21 cellular contexts compared by ENCODE assay signal in genomic region chr1:211344335-211344664, GRCh38. TPM values are rescaled to one million over a fixed set of nuclear protein-coding genes. Genes with fewer than 3 reads are reported as not detected.
A peak's percentile ranks its signal among the peaks of the same experiment; 100 is the strongest.
DNase-seq lines count a peak whose midpoint lies in the region; ATAC-seq and TF ChIP-seq lines count a peak whose summit lies in the region.
"Had no signal": no experiment of that assay in that cellular context is flagged by ENCODE, and none has a peak within 500 bp of the region (broad histone marks: within the 10 kb centered on the region; RNA-seq: fewer than 3 reads in every experiment).

No MANE protein-coding gene starts in this region.

- intact Hi-C loops in head of caudate nucleus (cut with DNase I) = no loop called here

- H3K4me1 Mint-ChIP-seq in stimulated activated naive CD8-positive, alpha-beta T cell treated with anti-CD3 and anti-CD28 coated beads, Interleukin-15, amount 100 ng/mL, for 72 hours = peaks cover 84% of the 10 kb centered on the region

- no peaks in the 10 kb centered on the region for H3K27me3 ChIP-seq in osteoblast (ENCODE audit: insufficient read depth, low read length)
- H3K27me3 ChIP-seq: colonic mucosa, MG63, right lobe of liver had no signal

- H3K27ac Mint-ChIP-seq in stimulated activated naive CD8-positive, alpha-beta T cell treated with anti-CD3 and anti-CD28 coated beads, Interleukin-15, amount 100 ng/mL, for 72 hours = no peak overlapping the region

- H3K27ac ChIP-seq in osteoblast (ENCODE audit: low read depth, low read length) = no peak overlapping the region
- H3K27ac ChIP-seq: C4-2B, colonic mucosa, right lobe of liver had no signal

- H4K20me1 ChIP-seq in osteoblast (ENCODE audit: insufficient read depth, low read length) = peaks cover 15% of the 10 kb centered on the region

- no peak for DNase-seq in stimulated activated naive CD8-positive, alpha-beta T cell treated with anti-CD3 and anti-CD28 coated beads, Interleukin-15, amount 100 ng/mL, for 72 hours
- no peak for DNase-seq in stimulated activated naive CD8-positive, alpha-beta T cell treated with anti-CD3 and anti-CD28 coated beads, Interleukin-15, Interleukin-2, amounts not matched to agents 100 U/mL and 50 U/mL, for 24 hours
- peak; percentile 22 for DNase-seq in amniotic epithelial cell (ENCODE audit: low read depth)
- peak; percentile 31 for DNase-seq in iris pigment epithelial cell (ENCODE audit: low read depth)
- DNase-seq in osteoblast (ENCODE audit: insufficient read length, low spot score, missing footprints) = no peak
- DNase-seq in head of caudate nucleus = no peak
- DNase-seq in effector CD4-positive, alpha-beta T cell = no peak
- DNase-seq: activated CD8-positive, alpha-beta memory T cell treated with anti-CD3 and anti-CD28 coated beads for 24 hours; colonic mucosa; H7; MG63; NCI-H1436; NCI-H2171 treated with DMSO at 0.1 percent for 48 hours; posterior cingulate gyrus; right lobe of liver; SK-N-SH had no signal

- H3K4me3 ChIP-seq in osteoblast (ENCODE audit: insufficient read depth, low read length) = no peak overlapping the region
- H3K4me3 ChIP-seq: colonic mucosa, MG63, right lobe of liver had no signal

- no peaks in the 10 kb centered on the region for H3K27me3 Mint-ChIP-seq in stimulated activated naive CD8-positive, alpha-beta T cell treated with anti-CD3 and anti-CD28 coated beads, Interleukin-15, amount 100 ng/mL, for 72 hours
- H3K27me3 Mint-ChIP-seq: natural killer cell treated with Interleukin-12 subunit alpha and Interleukin-12 subunit beta and Interleukin-15 and Interleukin-18, amount 100 ng/mL, for 72 hours had no signal

- no peak overlapping the region for H3K4me3 Mint-ChIP-seq in stimulated activated naive CD8-positive, alpha-beta T cell treated with anti-CD3 and anti-CD28 coated beads, Interleukin-15, amount 100 ng/mL, for 72 hours
- H3K4me3 Mint-ChIP-seq: natural killer cell treated with Interleukin-12 subunit alpha and Interleukin-12 subunit beta and Interleukin-15 and Interleukin-18, amount 100 ng/mL, for 72 hours; T-helper 2 cell treated with Interferon-gamma antibody and Interleukin-4, amounts not matched to agents 5 μg/mL and 100 μg/mL, for 36 hours had no signal

- no peaks in the 10 kb centered on the region for H3K36me3 ChIP-seq in osteoblast (ENCODE audit: insufficient read depth, low read length)
- H3K36me3 ChIP-seq: colonic mucosa, right lobe of liver had no signal

- no peak for TF ChIP-seq CTCF in osteoblast (IDR thresholded peaks at IDR 0.05; ENCODE audit: extremely low read depth, low read depth, low read length)

- peak; percentile 54 for ATAC-seq in stimulated activated naive CD8-positive, alpha-beta T cell treated with anti-CD3 and anti-CD28 coated beads, Interleukin-15, amount 100 ng/mL, for 72 hours
- no peak for ATAC-seq in stimulated activated naive CD8-positive, alpha-beta T cell treated with anti-CD3 and anti-CD28 coated beads, Interleukin-15, Interleukin-2, amounts not matched to agents 100 U/mL and 50 U/mL, for 24 hours
- ATAC-seq in GM21526 (IDR thresholded peaks at IDR 0.05; ENCODE audit: low FRiP score, unreplicated experiment) = no peak
- ATAC-seq: natural killer cell treated with Interleukin-12 subunit alpha and Interleukin-12 subunit beta and Interleukin-15 and Interleukin-18, amount 100 ng/mL, for 72 hours had no signal

- no peak overlapping the region for H2AFZ ChIP-seq in osteoblast (ENCODE audit: low read length)

- no peaks in the 10 kb centered on the region for H3K4me1 ChIP-seq in osteoblast (ENCODE audit: insufficient read depth, low read length)
- H3K4me1 ChIP-seq: right lobe of liver had no signal

- H3K9me3 ChIP-seq in osteoblast (ENCODE audit: low read depth, low read length) = no peaks in the 10 kb centered on the region
- H3K9me3 ChIP-seq: colonic mucosa, MG63, right lobe of liver, SK-N-SH had no signal

- H3K9me3 Mint-ChIP-seq in stimulated activated naive CD8-positive, alpha-beta T cell treated with anti-CD3 and anti-CD28 coated beads, Interleukin-15, amount 100 ng/mL, for 72 hours = no peaks in the 10 kb centered on the region
- H3K9me3 Mint-ChIP-seq: activated naive CD4-positive, alpha-beta T cell treated with anti-CD3 and anti-CD28 coated beads, Interleukin-2, amount 50 U/mL, for 72 hours; natural killer cell treated with Interleukin-12 subunit alpha and Interleukin-12 subunit beta and Interleukin-15 and Interleukin-18, amount 100 ng/mL, for 72 hours; T-helper 2 cell treated with Interferon-gamma antibody and Interleukin-4, amounts not matched to agents 5 μg/mL and 100 μg/mL, for 36 hours had no signal

- peaks cover 27% of the 10 kb centered on the region for H3K79me2 ChIP-seq in osteoblast (ENCODE audit: insufficient read depth, low read length)

- no peak overlapping the region for H3K4me2 ChIP-seq in osteoblast (ENCODE audit: insufficient read depth, low read length)
- H3K4me2 ChIP-seq: SK-N-SH had no signal

RNA-seq across cellular contexts. Expression of gene TRAF5, which starts 17.7 kb away (rescaled TPM):
- 15.9 and 17.4 TPM in 2 replicates for total RNA-seq in osteoblast

Comparison
In these comparisons a context has a peak if more than half of its experiments do, and no peak if none do; other contexts are left out.
1. DNase-seq: peak in amniotic epithelial cell (single experiment) and iris pigment epithelial cell (single experiment); none in stimulated activated naive CD8-positive, alpha-beta T cell treated with anti-CD3 and anti-CD28 coated beads, Interleukin-15, amount 100 ng/mL, for 72 hours (0 of 2), stimulated activated naive CD8-positive, alpha-beta T cell treated with anti-CD3 and anti-CD28 coated beads, Interleukin-15, Interleukin-2, amounts not matched to agents 100 U/mL and 50 U/mL, for 24 hours (single experiment), osteoblast (single experiment), head of caudate nucleus (0 of 42) and effector CD4-positive, alpha-beta T cell (single experiment).